1 cellular context compared by ENCODE assay signal in the genomic region with DNA sequence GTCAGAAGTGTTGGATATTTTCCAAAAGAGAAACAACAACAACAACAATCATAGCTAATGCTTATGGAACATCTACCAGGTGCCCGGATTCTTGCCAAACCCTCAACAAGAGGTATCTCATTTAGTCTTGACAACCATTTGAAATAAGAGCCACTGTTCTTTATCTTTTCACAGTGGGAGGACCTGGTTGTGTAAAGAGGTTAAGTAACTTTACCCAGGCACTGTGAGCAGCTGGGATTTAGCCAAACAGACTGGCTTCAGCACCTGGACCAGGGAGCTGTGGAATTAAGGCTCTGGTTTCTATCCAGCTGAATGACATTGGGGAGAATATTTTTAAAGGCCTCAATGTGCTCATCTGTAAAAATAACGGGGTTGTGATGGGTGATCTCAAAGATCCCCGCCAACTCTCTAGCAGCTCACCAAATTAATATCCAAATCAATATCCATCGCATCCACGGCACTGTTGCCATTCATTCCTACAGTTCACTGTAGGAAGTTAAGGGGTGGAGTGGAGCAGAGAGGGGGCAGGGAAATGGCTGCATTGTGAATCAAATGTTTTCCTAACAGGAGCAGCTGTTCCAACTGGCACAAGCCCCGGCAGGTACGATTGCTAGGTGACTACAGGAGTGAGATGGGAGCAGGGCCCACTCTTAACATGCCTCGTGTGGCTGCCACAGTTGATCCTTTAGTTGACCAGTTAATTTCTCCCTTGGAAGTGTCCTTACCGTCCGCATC.
A peak's percentile ranks its signal among the peaks of the same experiment; 100 is the strongest.
TF ChIP-seq lines count a peak whose summit lies in the region.

No MANE protein-coding gene starts in this region.

TF ChIP-seq in H1, 55 proteins besides CTCF, POLR2A, EP300 and RAD21:
- TF ChIP-seq, protein P1, sequence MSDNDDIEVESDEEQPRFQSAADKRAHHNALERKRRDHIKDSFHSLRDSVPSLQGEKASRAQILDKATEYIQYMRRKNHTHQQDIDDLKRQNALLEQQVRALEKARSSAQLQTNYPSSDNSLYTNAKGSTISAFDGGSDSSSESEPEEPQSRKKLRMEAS (IDR thresholded peaks at IDR 0.05): no peak
- TF ChIP-seq SAP30 (IDR thresholded peaks at IDR 0.05; ENCODE audit: insufficient read depth, insufficient replicate concordance, low read length): peak; percentile 63
- TF ChIP-seq TAF1 (IDR thresholded peaks at IDR 0.05; ENCODE audit: low read depth, low read length): peak; percentile 63
- peak; percentile 95 for TF ChIP-seq ASH2L (IDR thresholded peaks at IDR 0.05; ENCODE audit: low read length)
- peak; percentile 27; the same call in 1 of the 2 replicates for TF ChIP-seq RBBP5 (IDR thresholded peaks at IDR 0.05; ENCODE audit: borderline replicate concordance, low read depth, low read length)
- TF ChIP-seq, protein P2, sequence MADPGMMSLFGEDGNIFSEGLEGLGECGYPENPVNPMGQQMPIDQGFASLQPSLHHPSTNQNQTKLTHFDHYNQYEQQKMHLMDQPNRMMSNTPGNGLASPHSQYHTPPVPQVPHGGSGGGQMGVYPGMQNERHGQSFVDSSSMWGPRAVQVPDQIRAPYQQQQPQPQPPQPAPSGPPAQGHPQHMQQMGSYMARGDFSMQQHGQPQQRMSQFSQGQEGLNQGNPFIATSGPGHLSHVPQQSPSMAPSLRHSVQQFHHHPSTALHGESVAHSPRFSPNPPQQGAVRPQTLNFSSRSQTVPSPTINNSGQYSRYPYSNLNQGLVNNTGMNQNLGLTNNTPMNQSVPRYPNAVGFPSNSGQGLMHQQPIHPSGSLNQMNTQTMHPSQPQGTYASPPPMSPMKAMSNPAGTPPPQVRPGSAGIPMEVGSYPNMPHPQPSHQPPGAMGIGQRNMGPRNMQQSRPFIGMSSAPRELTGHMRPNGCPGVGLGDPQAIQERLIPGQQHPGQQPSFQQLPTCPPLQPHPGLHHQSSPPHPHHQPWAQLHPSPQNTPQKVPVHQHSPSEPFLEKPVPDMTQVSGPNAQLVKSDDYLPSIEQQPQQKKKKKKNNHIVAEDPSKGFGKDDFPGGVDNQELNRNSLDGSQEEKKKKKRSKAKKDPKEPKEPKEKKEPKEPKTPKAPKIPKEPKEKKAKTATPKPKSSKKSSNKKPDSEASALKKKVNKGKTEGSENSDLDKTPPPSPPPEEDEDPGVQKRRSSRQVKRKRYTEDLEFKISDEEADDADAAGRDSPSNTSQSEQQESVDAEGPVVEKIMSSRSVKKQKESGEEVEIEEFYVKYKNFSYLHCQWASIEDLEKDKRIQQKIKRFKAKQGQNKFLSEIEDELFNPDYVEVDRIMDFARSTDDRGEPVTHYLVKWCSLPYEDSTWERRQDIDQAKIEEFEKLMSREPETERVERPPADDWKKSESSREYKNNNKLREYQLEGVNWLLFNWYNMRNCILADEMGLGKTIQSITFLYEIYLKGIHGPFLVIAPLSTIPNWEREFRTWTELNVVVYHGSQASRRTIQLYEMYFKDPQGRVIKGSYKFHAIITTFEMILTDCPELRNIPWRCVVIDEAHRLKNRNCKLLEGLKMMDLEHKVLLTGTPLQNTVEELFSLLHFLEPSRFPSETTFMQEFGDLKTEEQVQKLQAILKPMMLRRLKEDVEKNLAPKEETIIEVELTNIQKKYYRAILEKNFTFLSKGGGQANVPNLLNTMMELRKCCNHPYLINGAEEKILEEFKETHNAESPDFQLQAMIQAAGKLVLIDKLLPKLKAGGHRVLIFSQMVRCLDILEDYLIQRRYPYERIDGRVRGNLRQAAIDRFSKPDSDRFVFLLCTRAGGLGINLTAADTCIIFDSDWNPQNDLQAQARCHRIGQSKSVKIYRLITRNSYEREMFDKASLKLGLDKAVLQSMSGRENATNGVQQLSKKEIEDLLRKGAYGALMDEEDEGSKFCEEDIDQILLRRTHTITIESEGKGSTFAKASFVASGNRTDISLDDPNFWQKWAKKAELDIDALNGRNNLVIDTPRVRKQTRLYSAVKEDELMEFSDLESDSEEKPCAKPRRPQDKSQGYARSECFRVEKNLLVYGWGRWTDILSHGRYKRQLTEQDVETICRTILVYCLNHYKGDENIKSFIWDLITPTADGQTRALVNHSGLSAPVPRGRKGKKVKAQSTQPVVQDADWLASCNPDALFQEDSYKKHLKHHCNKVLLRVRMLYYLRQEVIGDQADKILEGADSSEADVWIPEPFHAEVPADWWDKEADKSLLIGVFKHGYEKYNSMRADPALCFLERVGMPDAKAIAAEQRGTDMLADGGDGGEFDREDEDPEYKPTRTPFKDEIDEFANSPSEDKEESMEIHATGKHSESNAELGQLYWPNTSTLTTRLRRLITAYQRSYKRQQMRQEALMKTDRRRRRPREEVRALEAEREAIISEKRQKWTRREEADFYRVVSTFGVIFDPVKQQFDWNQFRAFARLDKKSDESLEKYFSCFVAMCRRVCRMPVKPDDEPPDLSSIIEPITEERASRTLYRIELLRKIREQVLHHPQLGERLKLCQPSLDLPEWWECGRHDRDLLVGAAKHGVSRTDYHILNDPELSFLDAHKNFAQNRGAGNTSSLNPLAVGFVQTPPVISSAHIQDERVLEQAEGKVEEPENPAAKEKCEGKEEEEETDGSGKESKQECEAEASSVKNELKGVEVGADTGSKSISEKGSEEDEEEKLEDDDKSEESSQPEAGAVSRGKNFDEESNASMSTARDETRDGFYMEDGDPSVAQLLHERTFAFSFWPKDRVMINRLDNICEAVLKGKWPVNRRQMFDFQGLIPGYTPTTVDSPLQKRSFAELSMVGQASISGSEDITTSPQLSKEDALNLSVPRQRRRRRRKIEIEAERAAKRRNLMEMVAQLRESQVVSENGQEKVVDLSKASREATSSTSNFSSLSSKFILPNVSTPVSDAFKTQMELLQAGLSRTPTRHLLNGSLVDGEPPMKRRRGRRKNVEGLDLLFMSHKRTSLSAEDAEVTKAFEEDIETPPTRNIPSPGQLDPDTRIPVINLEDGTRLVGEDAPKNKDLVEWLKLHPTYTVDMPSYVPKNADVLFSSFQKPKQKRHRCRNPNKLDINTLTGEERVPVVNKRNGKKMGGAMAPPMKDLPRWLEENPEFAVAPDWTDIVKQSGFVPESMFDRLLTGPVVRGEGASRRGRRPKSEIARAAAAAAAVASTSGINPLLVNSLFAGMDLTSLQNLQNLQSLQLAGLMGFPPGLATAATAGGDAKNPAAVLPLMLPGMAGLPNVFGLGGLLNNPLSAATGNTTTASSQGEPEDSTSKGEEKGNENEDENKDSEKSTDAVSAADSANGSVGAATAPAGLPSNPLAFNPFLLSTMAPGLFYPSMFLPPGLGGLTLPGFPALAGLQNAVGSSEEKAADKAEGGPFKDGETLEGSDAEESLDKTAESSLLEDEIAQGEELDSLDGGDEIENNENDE (IDR thresholded peaks at IDR 0.05; ENCODE audit: insufficient replicate concordance, low read length): peak; percentile 67
- TF ChIP-seq, protein P3, sequence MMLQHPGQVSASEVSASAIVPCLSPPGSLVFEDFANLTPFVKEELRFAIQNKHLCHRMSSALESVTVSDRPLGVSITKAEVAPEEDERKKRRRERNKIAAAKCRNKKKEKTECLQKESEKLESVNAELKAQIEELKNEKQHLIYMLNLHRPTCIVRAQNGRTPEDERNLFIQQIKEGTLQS (IDR thresholded peaks at IDR 0.05; ENCODE audit: insufficient read depth, low read depth, low read length): no peak
- TF ChIP-seq CEBPB (IDR thresholded peaks at IDR 0.05; ENCODE audit: low read depth, low read length): peak; percentile 58; the same call in 1 of the 2 replicates
- TF ChIP-seq TCF12 (IDR thresholded peaks at IDR 0.05; ENCODE audit: low read depth, low read length): peak; percentile 89; the same call in 1 of the 2 replicates
- peak; percentile 18 to 93; a peak in 1 of 4 replicates for TF ChIP-seq SIN3A (conservative IDR thresholded peaks at IDR 0.05 in 1 of 2, IDR thresholded peaks at IDR 0.05 in 1 of 2; ENCODE audit: low read depth in 1 of 2, low read length in 2 of 2)
- TF ChIP-seq CBX5 (IDR thresholded peaks at IDR 0.05; ENCODE audit: low read depth, low read length): no peak
- TF ChIP-seq, protein P4, sequence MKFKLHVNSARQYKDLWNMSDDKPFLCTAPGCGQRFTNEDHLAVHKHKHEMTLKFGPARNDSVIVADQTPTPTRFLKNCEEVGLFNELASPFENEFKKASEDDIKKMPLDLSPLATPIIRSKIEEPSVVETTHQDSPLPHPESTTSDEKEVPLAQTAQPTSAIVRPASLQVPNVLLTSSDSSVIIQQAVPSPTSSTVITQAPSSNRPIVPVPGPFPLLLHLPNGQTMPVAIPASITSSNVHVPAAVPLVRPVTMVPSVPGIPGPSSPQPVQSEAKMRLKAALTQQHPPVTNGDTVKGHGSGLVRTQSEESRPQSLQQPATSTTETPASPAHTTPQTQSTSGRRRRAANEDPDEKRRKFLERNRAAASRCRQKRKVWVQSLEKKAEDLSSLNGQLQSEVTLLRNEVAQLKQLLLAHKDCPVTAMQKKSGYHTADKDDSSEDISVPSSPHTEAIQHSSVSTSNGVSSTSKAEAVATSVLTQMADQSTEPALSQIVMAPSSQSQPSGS (IDR thresholded peaks at IDR 0.05; ENCODE audit: low read length): peak; percentile 63; the same call in 1 of the 2 replicates
- peak; percentile 46; the same call in 1 of the 2 replicates for TF ChIP-seq SP1 (IDR thresholded peaks at IDR 0.05; ENCODE audit: low read depth, low read length)
- TF ChIP-seq, protein P5, sequence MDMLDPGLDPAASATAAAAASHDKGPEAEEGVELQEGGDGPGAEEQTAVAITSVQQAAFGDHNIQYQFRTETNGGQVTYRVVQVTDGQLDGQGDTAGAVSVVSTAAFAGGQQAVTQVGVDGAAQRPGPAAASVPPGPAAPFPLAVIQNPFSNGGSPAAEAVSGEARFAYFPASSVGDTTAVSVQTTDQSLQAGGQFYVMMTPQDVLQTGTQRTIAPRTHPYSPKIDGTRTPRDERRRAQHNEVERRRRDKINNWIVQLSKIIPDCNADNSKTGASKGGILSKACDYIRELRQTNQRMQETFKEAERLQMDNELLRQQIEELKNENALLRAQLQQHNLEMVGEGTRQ (IDR thresholded peaks at IDR 0.05; ENCODE audit: low read length): no peak
- 0 out of 2 replicates have a peak, but pooled peaks have one; percentile 46 for TF ChIP-seq CHD1 (IDR thresholded peaks at IDR 0.05; ENCODE audit: low read depth, low read length)
